1 cellular context compared by ENCODE assay signal in genomic region chr3:134384963-134385362, GRCh38.
TF ChIP-seq lines count a peak whose summit lies in the region.

No MANE protein-coding gene starts in this region.

TF ChIP-seq in GM23338, 12 proteins besides CTCF, POLR2A, EP300 and RAD21 (continued from another document):
- TF ChIP-seq ZNF462 (CRISPR knock-in tag; IDR thresholded peaks at IDR 0.05) (no peak), STAT1 (IDR thresholded peaks at IDR 0.05; ENCODE audit: unreplicated experiment) (no peak), JUNB (IDR thresholded peaks at IDR 0.05; ENCODE audit: unreplicated experiment) (no peak), EZH2phosphoT487 (IDR thresholded peaks at IDR 0.05; ENCODE audit: unreplicated experiment) (no peak), EZH2 (IDR thresholded peaks at IDR 0.05; ENCODE audit: low read depth, unreplicated experiment) (no peak), POLR2AphosphoS5 (IDR thresholded peaks at IDR 0.05; ENCODE audit: low read depth) (no peak), NANOG (IDR thresholded peaks at IDR 0.05; ENCODE audit: borderline replicate concordance) (no peak), CREB1 (CRISPR knock-in tag; IDR thresholded peaks at IDR 0.05; ENCODE audit: low read depth) (no peak)
- TF ChIP-seq, protein P1, sequence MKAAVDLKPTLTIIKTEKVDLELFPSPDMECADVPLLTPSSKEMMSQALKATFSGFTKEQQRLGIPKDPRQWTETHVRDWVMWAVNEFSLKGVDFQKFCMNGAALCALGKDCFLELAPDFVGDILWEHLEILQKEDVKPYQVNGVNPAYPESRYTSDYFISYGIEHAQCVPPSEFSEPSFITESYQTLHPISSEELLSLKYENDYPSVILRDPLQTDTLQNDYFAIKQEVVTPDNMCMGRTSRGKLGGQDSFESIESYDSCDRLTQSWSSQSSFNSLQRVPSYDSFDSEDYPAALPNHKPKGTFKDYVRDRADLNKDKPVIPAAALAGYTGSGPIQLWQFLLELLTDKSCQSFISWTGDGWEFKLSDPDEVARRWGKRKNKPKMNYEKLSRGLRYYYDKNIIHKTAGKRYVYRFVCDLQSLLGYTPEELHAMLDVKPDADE (IDR thresholded peaks at IDR 0.05) = no peak
